Comparison of ENCODE assay signal across 8 cellular contexts in genomic region chr18:48950536-48951447, GRCh38. TPM values are rescaled to one million over a fixed set of nuclear protein-coding genes. Genes with fewer than 3 reads are reported as not detected.
DNase-seq lines count a peak whose midpoint lies in the region; ATAC-seq and TF ChIP-seq lines count a peak whose summit lies in the region.

TSS of gene SMAD7 (minus strand) at chr18:48950965. CDS start at chr18:48950424, 541 bp downstream.

- H3K27ac Mint-ChIP-seq in nephron = peak within 1 kb of the TSS; percentile 93 to 100 (median 99)

- 1% methylated on average over 39 to 71 of the region's 71 CpGs for WGBS in esophagus, 2 donors

- CTCF ChIA-PET in activated CD8-positive, alpha-beta memory T cell treated with anti-CD3 and anti-CD28 coated beads for 36 hours (lab: Charles Lee) = interaction anchor here (1.0 to 1.4 kb wide), 2 partner anchors 10 to 137 kb away, joined by 3 to 4 read pairs; no protein-coding TSS in a partner anchor

- DNase-seq in activated CD8-positive, alpha-beta memory T cell treated with anti-CD3 and anti-CD28 coated beads, Interleukin-2, amount 50 U/mL, for 48 hours = no peak
- DNase-seq in SK-N-MC (ENCODE audit: low read depth, low spot score) = no peak

- H3K27ac ChIP-seq in SK-N-MC (no peak within 1 kb of the TSS), esophagus (ENCODE audit: low read depth in 2 of 2, low read length in 1 of 2) (peak within 1 kb of the TSS; percentile 88 to 96)

- peak within 1 kb of the TSS; percentile 97 to 100 (median 99) for H3K4me3 Mint-ChIP-seq in nephron

- H3K4me1 Mint-ChIP-seq in nephron = peaks cover 44% of the 10 kb centered on the region

- POLR2A ChIA-PET in activated CD8-positive, alpha-beta memory T cell treated with anti-CD3 and anti-CD28 coated beads for 36 hours (lab: Charles Lee) = interaction anchor here (1.1 to 2.1 kb wide), 3 partner anchors 9 to 95 kb away, joined by 3 to 19 read pairs (median 8); no protein-coding TSS in a partner anchor

- H3K9me3 Mint-ChIP-seq in nephron = no peaks in the 10 kb centered on the region

- TF ChIP-seq CTCF in nephron (IDR thresholded peaks at IDR 0.05; ENCODE audit: unreplicated experiment in 3 of 3) = no peak

- H3K27me3 ChIP-seq in esophagus (ENCODE audit: control insufficient read depth in 1 of 2, insufficient read depth in 2 of 2, low read length in 2 of 2) = no peaks in the 10 kb centered on the region

- no peak for ATAC-seq in HG02588 (IDR thresholded peaks at IDR 0.05; ENCODE audit: unreplicated experiment)
- no peak for ATAC-seq in GM21619 (IDR thresholded peaks at IDR 0.05; ENCODE audit: unreplicated experiment)
- ATAC-seq in HG02938 (IDR thresholded peaks at IDR 0.05; ENCODE audit: unreplicated experiment) = no peak

- H3K36me3 ChIP-seq in SK-N-MC (ENCODE audit: insufficient read depth, low read length) (peaks cover 3% of the 10 kb centered on the region; the same call in 1 of the 2 replicates), esophagus (ENCODE audit: control insufficient read depth in 2 of 2, insufficient read depth in 2 of 2, low read length in 1 of 2) (no peaks in the 10 kb centered on the region)

- no peaks in the 10 kb centered on the region for H3K27me3 Mint-ChIP-seq in nephron (ENCODE audit: low read depth)

- H3K9me3 ChIP-seq in SK-N-MC (ENCODE audit: low read depth, low read length) (no peaks in the 10 kb centered on the region), esophagus (ENCODE audit: control insufficient read depth in 2 of 2, insufficient read depth in 1 of 2, low read depth in 1 of 2, low read length in 1 of 2) (no peaks in the 10 kb centered on the region)

- peaks cover 41% of the 10 kb centered on the region for H3K36me3 Mint-ChIP-seq in nephron (ENCODE audit: low read depth)

- peak within 1 kb of the TSS; percentile 66 for H3K9ac ChIP-seq in SK-N-MC (ENCODE audit: insufficient read length)

- H3K4me1 ChIP-seq in esophagus (ENCODE audit: control insufficient read depth in 2 of 2, insufficient read depth in 2 of 2, low read length in 1 of 2) = peaks cover 2 to 13% of the 10 kb centered on the region in 2 donors

- H3K4me3 ChIP-seq in SK-N-MC (peak within 1 kb of the TSS; percentile 90), esophagus (ENCODE audit: low read depth in 1 of 2, low read length in 2 of 2) (peak within 1 kb of the TSS; percentile 92 to 94)

RNA-seq across cellular contexts. Expression of gene SMAD7, which starts in this region (rescaled TPM):
- 10 to 100 TPM; 17.6 to 17.9 TPM for total RNA-seq in activated CD8-positive, alpha-beta memory T cell treated with anti-CD3 and anti-CD28 coated beads for 36 hours
- 1 to 10 TPM; 3.5 to 4.4 TPM for polyA plus RNA-seq in esophagus
